Comparison of ENCODE assay signal across 8 cellular contexts in genomic region chr19:13089139-13089856, GRCh38. TPM values are rescaled to one million over a fixed set of nuclear protein-coding genes. Genes with fewer than 3 reads are reported as not detected.
DNase-seq lines count a peak whose midpoint lies in the region; ATAC-seq and TF ChIP-seq lines count a peak whose summit lies in the region.

No MANE protein-coding gene starts in this region.

- H4K20me1 ChIP-seq in SK-N-SH (ENCODE audit: insufficient read depth) = no peaks in the 10 kb centered on the region

- no peak for DNase-seq in activated T-cell treated with anti-CD3 and anti-CD28 coated beads, Interleukin-2, amount 50 U/mL, for 4 hours
- DNase-seq in activated T-cell treated with anti-CD3 and anti-CD28 coated beads, Interleukin-2, amount 50 U/mL, for 24 hours = no peak
- DNase-seq in SK-N-SH (peak; percentile 73), germinal center (ENCODE audit: low spot score) (peak; percentile 45), tibial artery (no peak), DMS114 treated with DMSO at 0.1 percent for 48 hours (lab: John Stamatoyannopoulos, UW; ENCODE audit: unreplicated experiment) (no peak), NCI-H187 (lab: John Stamatoyannopoulos, UW) (no peak), SJCRH30 (no peak)

- TF ChIP-seq CTCF in SK-N-SH (IDR thresholded peaks at IDR 0.05) (peak; percentile 52), tibial artery (IDR thresholded peaks at IDR 0.05) (peak; percentile 31 to 32)

- H3K4me1 ChIP-seq in SK-N-SH (ENCODE audit: control insufficient read depth in 1 of 2, insufficient read depth in 2 of 2, low read depth in 1 of 2, low read length in 1 of 2) (peaks cover 19 to 56% of the 10 kb centered on the region in 2 experiments), tibial artery (peaks cover 14 to 93% (median 71%) of the 10 kb centered on the region in 4 donors), SJCRH30 (peaks cover 14% of the 10 kb centered on the region)

- no peak overlapping the region for H3K27ac Mint-ChIP-seq in activated T-cell treated with anti-CD3 and anti-CD28 coated beads, Interleukin-2, amount 50 U/mL, for 24 hours

- TF ChIP-seq EP300 in SK-N-SH (IDR thresholded peaks at IDR 0.05; ENCODE audit: borderline replicate concordance in 1 of 2, low read depth in 1 of 2, low read length in 1 of 2) = no peak

- H3K4me1 Mint-ChIP-seq in activated T-cell treated with anti-CD3 and anti-CD28 coated beads, Interleukin-2, amount 50 U/mL, for 4 hours (ENCODE audit: low read depth) = peaks cover 2% of the 10 kb centered on the region
- H3K4me1 Mint-ChIP-seq in activated T-cell treated with anti-CD3 and anti-CD28 coated beads, Interleukin-2, amount 50 U/mL, for 24 hours (ENCODE audit: low read depth) = peaks cover 3% of the 10 kb centered on the region

- CTCF ChIA-PET in SK-N-SH (lab: Yijun Ruan, JAX) = interaction anchor here (1.0 to 9.2 kb wide), 4 partner anchors 15 to 808 kb away, joined by 3 to 603 read pairs (median 291); partner anchors contain the start of genes DAND5 and LYL1

- H3K27me3 ChIP-seq in SK-N-SH (ENCODE audit: insufficient read depth) (no peaks in the 10 kb centered on the region), tibial artery (no peaks in the 10 kb centered on the region), SJCRH30 (no peaks in the 10 kb centered on the region)

- H3K4me3 ChIP-seq in SK-N-SH (ENCODE audit: low read depth in 2 of 2, low read length in 1 of 2) = no peak overlapping the region
- no peak overlapping the region for H3K4me3 ChIP-seq in tibial artery
- H3K4me3 ChIP-seq in SJCRH30 = no peak overlapping the region

- ATAC-seq in activated T-cell treated with anti-CD3 and anti-CD28 coated beads, Interleukin-2, amount 50 U/mL, for 4 hours = peak; percentile 67 to 68

- no peaks in the 10 kb centered on the region for H3K36me3 Mint-ChIP-seq in activated T-cell treated with anti-CD3 and anti-CD28 coated beads, Interleukin-2, amount 50 U/mL, for 4 hours (ENCODE audit: insufficient read depth)
- no peaks in the 10 kb centered on the region for H3K36me3 Mint-ChIP-seq in activated T-cell treated with anti-CD3 and anti-CD28 coated beads, Interleukin-2, amount 50 U/mL, for 24 hours (ENCODE audit: low read depth)

- H3K9me2 ChIP-seq in SK-N-SH = no peaks in the 10 kb centered on the region

- POLR2A ChIA-PET in SK-N-SH (lab: Yijun Ruan, JAX) = no interaction called here

- no peaks in the 10 kb centered on the region for H3F3A ChIP-seq in SK-N-SH (replicated peaks; ENCODE audit: insufficient read depth)

- no peak overlapping the region for H3K4me3 Mint-ChIP-seq in activated T-cell treated with anti-CD3 and anti-CD28 coated beads, Interleukin-2, amount 50 U/mL, for 4 hours
- H3K4me3 Mint-ChIP-seq in activated T-cell treated with anti-CD3 and anti-CD28 coated beads, Interleukin-2, amount 50 U/mL, for 24 hours = no peak overlapping the region

- no peak overlapping the region for H3K4me2 ChIP-seq in SK-N-SH

- no peak overlapping the region for H2AFZ ChIP-seq in SK-N-SH (ENCODE audit: low read depth)

- H3K36me3 ChIP-seq in SK-N-SH (replicated peaks in 1 of 2; ENCODE audit: control insufficient read depth in 1 of 2, insufficient read depth in 2 of 2, low read length in 1 of 2) (peaks cover 0 to 19% of the 10 kb centered on the region in 2 experiments), tibial artery (peaks cover 4 to 41% (median 10%) of the 10 kb centered on the region in 3 donors), SJCRH30 (0 out of 2 replicates have a peak, but pooled peaks cover 2% of the 10 kb centered on the region)

- no peaks in the 10 kb centered on the region for H3K79me2 ChIP-seq in SK-N-SH (ENCODE audit: insufficient read depth)

- H3K9me3 ChIP-seq in SK-N-SH = no peaks in the 10 kb centered on the region
- no peaks in the 10 kb centered on the region for H3K9me3 ChIP-seq in tibial artery
- no peaks in the 10 kb centered on the region for H3K9me3 ChIP-seq in SJCRH30 (replicated peaks)

- H3K27me3 Mint-ChIP-seq in activated T-cell treated with anti-CD3 and anti-CD28 coated beads, Interleukin-2, amount 50 U/mL, for 4 hours (ENCODE audit: low read depth) = peaks cover 3% of the 10 kb centered on the region
- H3K27me3 Mint-ChIP-seq in activated T-cell treated with anti-CD3 and anti-CD28 coated beads, Interleukin-2, amount 50 U/mL, for 24 hours = peaks cover 4% of the 10 kb centered on the region

- H3K27ac ChIP-seq in SK-N-SH (ENCODE audit: low read depth in 2 of 2, low read length in 1 of 2) (peak overlapping the region in 1 of 2 experiments; percentile 99; a peak in 2 of 4 replicates), tibial artery (peak overlapping the region; percentile 90 to 94), SJCRH30 (no peak overlapping the region)

- WGBS in SK-N-SH (ENCODE audit: low lambda C conversion rate) = 83% methylated on average over 3 of the region's 5 CpGs

- TF ChIP-seq RAD21 in SK-N-SH (IDR thresholded peaks at IDR 0.05; ENCODE audit: low read length) = no peak

- H3K9ac ChIP-seq in SK-N-SH = no peak overlapping the region

- no peaks in the 10 kb centered on the region for H3K9me3 Mint-ChIP-seq in activated T-cell treated with anti-CD3 and anti-CD28 coated beads, Interleukin-2, amount 50 U/mL, for 4 hours
- H3K9me3 Mint-ChIP-seq in activated T-cell treated with anti-CD3 and anti-CD28 coated beads, Interleukin-2, amount 50 U/mL, for 24 hours = no peaks in the 10 kb centered on the region

- intact Hi-C loops in tibial artery (cut with DNase I; ENCODE audit: low total_unique reads) = no loop called here

TF ChIP-seq in SK-N-SH, 30 proteins besides CTCF, POLR2A, EP300 and RAD21:
- TF ChIP-seq NFIC (IDR thresholded peaks at IDR 0.05; ENCODE audit: borderline replicate concordance) (no peak), NRF1 (IDR thresholded peaks at IDR 0.05; ENCODE audit: low read depth, low read length) (no peak), FOSL2 (IDR thresholded peaks at IDR 0.05; ENCODE audit: borderline replicate concordance, low read depth) (no peak), MAX (IDR thresholded peaks at IDR 0.05; ENCODE audit: low read depth) (no peak), RXRA (IDR thresholded peaks at IDR 0.05; ENCODE audit: borderline replicate concordance, low read depth) (no peak), FOXJ3 (CRISPR knock-in tag; IDR thresholded peaks at IDR 0.05) (no peak), CHD2 (IDR thresholded peaks at IDR 0.05; ENCODE audit: low read length, partially characterized antibody) (no peak), TEAD4 (IDR thresholded peaks at IDR 0.05; ENCODE audit: borderline replicate concordance, insufficient read depth) (no peak), SMC3 (IDR thresholded peaks at IDR 0.05; ENCODE audit: low read depth, low read length) (no peak), FOXM1 (IDR thresholded peaks at IDR 0.05; ENCODE audit: low read depth) (no peak), RCOR1 (IDR thresholded peaks at IDR 0.05; ENCODE audit: low read length) (no peak), JUND (IDR thresholded peaks at IDR 0.05) (no peak), POLR2AphosphoS5 (IDR thresholded peaks at IDR 0.05; ENCODE audit: low read depth, low read length) (no peak), ELF1 (IDR thresholded peaks at IDR 0.05) (no peak)
- TF ChIP-seq, protein P1, sequence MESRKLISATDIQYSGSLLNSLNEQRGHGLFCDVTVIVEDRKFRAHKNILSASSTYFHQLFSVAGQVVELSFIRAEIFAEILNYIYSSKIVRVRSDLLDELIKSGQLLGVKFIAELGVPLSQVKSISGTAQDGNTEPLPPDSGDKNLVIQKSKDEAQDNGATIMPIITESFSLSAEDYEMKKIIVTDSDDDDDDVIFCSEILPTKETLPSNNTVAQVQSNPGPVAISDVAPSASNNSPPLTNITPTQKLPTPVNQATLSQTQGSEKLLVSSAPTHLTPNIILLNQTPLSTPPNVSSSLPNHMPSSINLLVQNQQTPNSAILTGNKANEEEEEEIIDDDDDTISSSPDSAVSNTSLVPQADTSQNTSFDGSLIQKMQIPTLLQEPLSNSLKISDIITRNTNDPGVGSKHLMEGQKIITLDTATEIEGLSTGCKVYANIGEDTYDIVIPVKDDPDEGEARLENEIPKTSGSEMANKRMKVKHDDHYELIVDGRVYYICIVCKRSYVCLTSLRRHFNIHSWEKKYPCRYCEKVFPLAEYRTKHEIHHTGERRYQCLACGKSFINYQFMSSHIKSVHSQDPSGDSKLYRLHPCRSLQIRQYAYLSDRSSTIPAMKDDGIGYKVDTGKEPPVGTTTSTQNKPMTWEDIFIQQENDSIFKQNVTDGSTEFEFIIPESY (IDR thresholded peaks at IDR 0.05; ENCODE audit: borderline replicate concordance, low read depth) = no peak

RNA-seq across cellular contexts. Expression of gene LYL1, which starts 13.4 kb away (rescaled TPM):
- total RNA-seq in activated T-cell treated with anti-CD3 and anti-CD28 coated beads, Interleukin-2, amount 50 U/mL, for 4 hours = 1 to 10 TPM; 1.9 to 3.0 (median 2.9) TPM
- polyA plus RNA-seq in SK-N-SH (2012; rRNA removed) = 1.1 and 2.2 TPM in 2 replicates
- polyA plus RNA-seq in SK-N-SH (2012; cell fraction: cytosol; rRNA removed) = 0.80 and 1.8 TPM in 2 replicates
- 3.7 and 4.9 TPM in 2 replicates for polyA plus RNA-seq in SK-N-SH (2012; cell fraction: nucleus; rRNA removed)
- total RNA-seq in SJCRH30 (2014; rRNA removed; shearing (Covaris generic)) = 0.08 TPM in 1 of 2 replicates, not detected in the other

RNA-seq across cellular contexts. Expression of gene TRMT1, which starts 27.2 kb away (rescaled TPM):
- total RNA-seq in activated T-cell treated with anti-CD3 and anti-CD28 coated beads, Interleukin-2, amount 50 U/mL, for 4 hours = 100 to 1,000 TPM; 240 to 248 (median 246) TPM
- polyA plus RNA-seq in SK-N-SH (2012; rRNA removed) = 60.9 and 64.9 TPM in 2 replicates
- polyA plus RNA-seq in SK-N-SH (2012; cell fraction: cytosol; rRNA removed) = 15.7 and 22.8 TPM in 2 replicates
- polyA plus RNA-seq in SK-N-SH (2012; cell fraction: nucleus; rRNA removed) = 485 and 635 TPM in 2 replicates
- 54.1 and 59.0 TPM in 2 replicates for total RNA-seq in SJCRH30 (2014; rRNA removed; shearing (Covaris generic))

RNA-seq across cellular contexts. Expression of gene NACC1, which starts 28.8 kb away (rescaled TPM):
- 100 to 1,000 TPM; 127 to 137 (median 134) TPM for total RNA-seq in activated T-cell treated with anti-CD3 and anti-CD28 coated beads, Interleukin-2, amount 50 U/mL, for 4 hours
- polyA plus RNA-seq in SK-N-SH (2012; rRNA removed) = 72.8 and 127 TPM in 2 replicates
- 36.3 and 58.8 TPM in 2 replicates for polyA plus RNA-seq in SK-N-SH (2012; cell fraction: cytosol; rRNA removed)
- polyA plus RNA-seq in SK-N-SH (2012; cell fraction: nucleus; rRNA removed) = 107 and 113 TPM in 2 replicates
- total RNA-seq in SJCRH30 (2014; rRNA removed; shearing (Covaris generic)) = 103 and 105 TPM in 2 replicates

Comparison
In these comparisons a context has a peak if more than half of its experiments do, and no peak if none do; other contexts are left out.
1. DNase-seq: peak in SK-N-SH (single experiment) and germinal center (single experiment); none in activated T-cell treated with anti-CD3 and anti-CD28 coated beads, Interleukin-2, amount 50 U/mL, for 4 hours (single experiment), activated T-cell treated with anti-CD3 and anti-CD28 coated beads, Interleukin-2, amount 50 U/mL, for 24 hours (single experiment), tibial artery (0 of 2), DMS114 treated with DMSO at 0.1 percent for 48 hours (single experiment), NCI-H187 (0 of 2) and SJCRH30 (0 of 2).